9 cellular contexts compared by ENCODE assay signal in genomic region chr11:85661972-85662664, GRCh38. TPM values are rescaled to one million over a fixed set of nuclear protein-coding genes. Genes with fewer than 3 reads are reported as not detected.
DNase-seq lines count a peak whose midpoint lies in the region; ATAC-seq and TF ChIP-seq lines count a peak whose summit lies in the region.
"Had no signal": no experiment of that assay in that cellular context is flagged by ENCODE, and none has a peak within 500 bp of the region (broad histone marks: within the 10 kb centered on the region; RNA-seq: fewer than 3 reads in every experiment).

No MANE protein-coding gene starts in this region.

- H3K9ac ChIP-seq in KMS-11: peak overlapping the region; percentile 99; the same call in 1 of the 2 replicates

- peaks cover 30% of the 10 kb centered on the region for H4K20me1 ChIP-seq in KMS-11 (ENCODE audit: insufficient read depth)

- peak overlapping the region in 1 of 6 donors; percentile 2 for H3K27ac Mint-ChIP-seq in naive B cell

- no peaks in the 10 kb centered on the region for H3K27me3 Mint-ChIP-seq in naive B cell

- peaks cover 78% of the 10 kb centered on the region for H3K79me2 ChIP-seq in KMS-11 (ENCODE audit: insufficient read depth, low read depth)

- H3K36me3 Mint-ChIP-seq in naive B cell: peaks cover 12% of the 10 kb centered on the region in 2 donors

- H3K4me3 ChIP-seq in AG09309 (ENCODE audit: control insufficient read depth, low read depth, low read length): peak overlapping the region; percentile 72
- H3K4me3 ChIP-seq in KMS-11 (IDR thresholded peaks at IDR 0.05; ENCODE audit: insufficient read depth, low read depth, low read length): no peak overlapping the region
- peak overlapping the region; percentile 89 to 90 for H3K4me3 ChIP-seq in cardiac fibroblast (replicated peaks in 1 of 2; ENCODE audit: low read depth in 2 of 2, low read length in 2 of 2)

- H3K4me3 Mint-ChIP-seq in naive B cell: peak overlapping the region in 5 of 8 donors; percentile 28 to 97 (median 54)

- no peak for ATAC-seq in naive B cell (ENCODE audit: low read depth in 2 of 2)
- no peak for ATAC-seq in GM19397 (IDR thresholded peaks at IDR 0.05; ENCODE audit: unreplicated experiment)

- H3K36me3 ChIP-seq in KMS-11 (ENCODE audit: insufficient read depth): peaks cover 11% of the 10 kb centered on the region; the same call in 1 of the 2 replicates

- H3K4me2 ChIP-seq in KMS-11: peak overlapping the region; percentile 97

- H3K9me3 Mint-ChIP-seq in naive B cell: no peaks in the 10 kb centered on the region

- peaks cover 33 to 48% (median 45%) of the 10 kb centered on the region in 3 donors for H3K4me1 Mint-ChIP-seq in naive B cell

- H2AFZ ChIP-seq in KMS-11 (ENCODE audit: low read depth): no peak overlapping the region

- H3K4me1 ChIP-seq in KMS-11 (ENCODE audit: low read depth, poor library complexity, severe bottlenecking): peaks cover 42% of the 10 kb centered on the region

- in situ Hi-C loops in KBM-7 (cut with MboI; ENCODE audit: low pct_unique_long_range_greater_than_20kb, low sequenced_read_pairs): no loop called here

- H3K27me3 ChIP-seq in KMS-11 (ENCODE audit: insufficient read depth, low read depth): no peaks in the 10 kb centered on the region

- TF ChIP-seq CTCF in AG09309 (IDR thresholded peaks at IDR 0.05; ENCODE audit: control insufficient read depth, insufficient read depth, low read depth, low read length, missing control alignments) (no peak), KMS-11 (conservative IDR thresholded peaks at IDR 0.05; ENCODE audit: low read depth, low read length) (no peak), cardiac fibroblast (IDR thresholded peaks at IDR 0.05; ENCODE audit: low read depth, low read length) (no peak)

- DNase-seq in AG09309 (ENCODE audit: low read depth): no peak
- DNase-seq in cardiac fibroblast (ENCODE audit: low read depth in 2 of 2): peak in 1 of 2 donors; percentile 34
- DNase-seq in naive B cell: no peak
- no peak for DNase-seq in DMS153 (lab: John Stamatoyannopoulos, UW)
- DNase-seq in KBM-7: no peak
- DNase-seq in SKM-1 (lab: John Stamatoyannopoulos, UW; ENCODE audit: unreplicated experiment): no peak
- DNase-seq: caudate nucleus had no signal

- H3K27ac ChIP-seq in KMS-11: no peak overlapping the region

RNA-seq across cellular contexts. Expression of gene CREBZF, which starts 2.8 kb away (rescaled TPM):
- polyA plus RNA-seq in naive B cell (ENCODE audit: low read depth in 6 of 6): 10 to 100 TPM in 5 of 6 donors, 1 to 10 TPM in 1; 4.8 to 19.8 (median 13.9) TPM

RNA-seq across cellular contexts. Expression of gene TMEM126A, which starts 14.4 kb away (rescaled TPM):
- 10 to 100 TPM; 35.8 to 74.6 (median 68.9) TPM for polyA plus RNA-seq in naive B cell (ENCODE audit: low read depth in 6 of 6)

RNA-seq across cellular contexts. Expression of gene CCDC89, which starts 23.9 kb away (rescaled TPM):
- polyA plus RNA-seq in naive B cell (ENCODE audit: low read depth in 6 of 6): not detected

RNA-seq across cellular contexts. Expression of gene TMEM126B, which starts 33.7 kb away (rescaled TPM):
- 10 to 100 TPM; 31.1 to 56.5 (median 45.0) TPM for polyA plus RNA-seq in naive B cell (ENCODE audit: low read depth in 6 of 6)

RNA-seq across cellular contexts. Expression of gene DLG2, which starts 35.0 kb away (rescaled TPM):
- polyA plus RNA-seq in naive B cell (ENCODE audit: low read depth in 6 of 6): 1 to 10 TPM in 5 of 6 donors, under 1 TPM in 1; 0.93 to 2.4 (median 1.3) TPM
